ENCODE assay signal across 8 cellular contexts in the genomic region with DNA sequence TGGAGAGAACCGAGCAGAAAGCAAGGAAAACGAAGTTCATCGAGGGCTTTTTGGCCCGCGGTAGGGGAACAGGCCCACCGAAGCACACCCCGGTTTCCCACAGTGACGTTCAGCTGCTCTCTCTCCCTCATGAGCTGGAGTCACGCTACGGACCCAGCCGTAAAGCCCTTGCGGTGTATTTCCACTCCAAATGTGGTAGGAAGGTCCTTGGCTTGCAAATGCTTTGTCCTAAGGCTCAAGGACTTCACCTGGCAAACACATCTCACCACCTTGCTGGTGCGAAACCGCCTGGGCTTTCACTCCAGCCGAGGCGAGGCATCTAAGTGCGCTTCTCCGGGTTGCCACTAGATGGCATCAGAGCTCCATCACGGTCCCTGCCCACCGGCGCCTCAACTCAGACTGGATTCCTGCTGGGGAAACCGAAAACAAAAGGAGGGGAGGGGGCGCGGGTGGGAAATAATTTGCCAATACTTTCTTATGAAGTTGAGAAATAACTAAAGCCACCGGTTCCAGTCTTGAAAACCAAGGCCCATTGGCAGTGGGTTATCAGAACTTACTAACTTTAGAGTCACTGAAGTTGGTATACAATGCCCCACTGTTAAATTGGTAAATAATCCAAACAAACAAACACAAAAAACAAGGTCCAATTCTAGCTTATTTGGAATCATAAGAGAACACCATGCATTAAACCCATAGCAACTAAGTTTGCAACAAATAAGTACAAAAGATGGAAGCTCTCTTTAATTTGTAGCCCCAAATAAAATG. TPM values are rescaled to one million over a fixed set of nuclear protein-coding genes. Genes with fewer than 3 reads are reported as not detected.
DNase-seq lines count a peak whose midpoint lies in the region; ATAC-seq, FAIRE-seq and TF ChIP-seq lines count a peak whose summit lies in the region.

No MANE protein-coding gene starts in this region.

- H3K9me3 ChIP-seq in left lung, result no peaks in the 10 kb centered on the region

- FAIRE-seq in GM19239 (lab: Jason Lieb, UNC), result peak; percentile 93

- intact Hi-C loops in left lung (cut with DNase I), result loop anchor here (10.0 kb wide), 3 partner anchors 759 to 1149 kb away; no protein-coding TSS in a partner anchor

- peak; percentile 98 for ATAC-seq in left lung
- ATAC-seq in HG03457 (IDR thresholded peaks at IDR 0.05; ENCODE audit: unreplicated experiment), result no peak

- no peaks in the 10 kb centered on the region for H3K36me3 ChIP-seq in left lung

- DNase-seq in Ammon's horn (ENCODE audit: low spot score) (peak; percentile 80), GM19239 (ENCODE audit: insufficient read length, low spot score) (peak; percentile 85), NAMALWA (ENCODE audit: low spot score) (peak; percentile 55), cardiac fibroblast (ENCODE audit: low read depth in 2 of 2) (peak; percentile 59 to 62), left lung (peak; percentile 71 to 89)
- peak in 3 of 4 experiments; percentile 19 to 44 (median 29) for DNase-seq in activated CD4-positive, CD25-positive, alpha-beta regulatory T cell (lab: John Stamatoyannopoulos, UW)
- peak; percentile 63 for DNase-seq in stimulated activated CD4-positive, alpha-beta T cell treated with anti-CD3 and anti-CD28 coated beads, Interleukin-4, amount 100 ng/mL, for 1 hour

- TF ChIP-seq CTCF in cardiac fibroblast (IDR thresholded peaks at IDR 0.05; ENCODE audit: low read depth, low read length), result peak; percentile 95
- TF ChIP-seq CTCF in left lung (IDR thresholded peaks at IDR 0.05), result peak; percentile 83 to 95

- peaks cover 23 to 91% of the 10 kb centered on the region in 2 donors for H3K27me3 ChIP-seq in left lung

- H3K4me1 ChIP-seq in left lung, result peaks cover 0 to 5% of the 10 kb centered on the region in 2 donors

- no peak overlapping the region for H3K27ac ChIP-seq in left lung

- H3K4me3 ChIP-seq in cardiac fibroblast (replicated peaks in 1 of 2; ENCODE audit: low read depth in 2 of 2, low read length in 2 of 2) (peak overlapping the region; percentile 28 to 41), left lung (no peak overlapping the region)

RNA-seq across cellular contexts. Expression of a gene that starts 13.4 kb away (rescaled TPM):
- 1 to 10 TPM; 1.8 to 3.4 TPM for total RNA-seq in left lung

Comparison
In these comparisons a context has a peak if more than half of its experiments do, and no peak if none do; other contexts are left out.
1. DNase-seq: peak in every context shown above with its lines; median percentile 85 in GM19239; 80 in Ammon's horn; 80 in left lung; 63 in stimulated activated CD4-positive, alpha-beta T cell treated with anti-CD3 and anti-CD28 coated beads, Interleukin-4, amount 100 ng/mL, for 1 hour; 60 in cardiac fibroblast; 55 in NAMALWA; 29 in activated CD4-positive, CD25-positive, alpha-beta regulatory T cell.
2. H3K4me3 ChIP-seq: peak in cardiac fibroblast (2 of 2); none in left lung (0 of 2).